Comparison of ENCODE assay signal across 1 cellular context in the genomic region with DNA sequence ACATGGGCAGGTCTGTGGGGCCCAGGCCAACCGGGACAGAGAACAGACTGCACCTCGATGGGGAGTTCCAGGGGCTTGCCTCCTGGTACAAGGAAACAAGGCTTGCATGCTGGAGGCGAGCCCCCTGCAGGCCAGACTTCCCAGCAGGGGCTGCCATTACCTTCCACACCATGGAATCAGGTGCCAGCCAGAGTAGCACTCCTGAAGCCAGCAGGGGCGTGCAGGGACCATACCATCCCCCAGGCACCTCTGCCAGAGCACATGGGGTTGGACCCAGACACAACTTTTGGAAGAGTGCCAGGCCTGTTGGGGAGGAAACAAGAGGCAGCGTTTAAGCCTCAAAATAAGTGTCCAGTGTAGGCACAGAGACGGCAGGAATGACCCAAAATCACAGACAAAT.
TF ChIP-seq lines count a peak whose summit lies in the region.

No MANE protein-coding gene starts in this region.

TF ChIP-seq in GM23338, 12 proteins besides CTCF, POLR2A, EP300 and RAD21 (continued from another document):
- TF ChIP-seq POLR2AphosphoS5 (IDR thresholded peaks at IDR 0.05; ENCODE audit: low read depth) (no peak), NANOG (IDR thresholded peaks at IDR 0.05; ENCODE audit: borderline replicate concordance) (no peak)
